Comparison of ENCODE assay signal across 2 cellular contexts in the genomic region with DNA sequence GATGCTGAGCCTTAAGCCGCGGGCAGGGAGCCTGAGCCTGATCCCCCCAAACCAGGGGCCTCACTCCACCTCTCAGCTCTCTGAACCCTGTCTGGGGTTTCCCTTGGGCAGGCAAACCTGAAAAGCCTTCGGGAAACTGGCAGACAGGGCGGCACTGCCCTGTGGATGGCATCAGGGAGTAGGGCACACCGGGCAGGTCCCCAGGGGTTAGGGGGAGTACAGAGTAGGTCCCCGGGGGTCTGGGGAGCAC.
TF ChIP-seq lines count a peak whose summit lies in the region.

No MANE protein-coding gene starts in this region.

TF ChIP-seq in SK-N-SH, 30 proteins besides CTCF, POLR2A, EP300 and RAD21 (continued from another document):
- TF ChIP-seq, protein P1, sequence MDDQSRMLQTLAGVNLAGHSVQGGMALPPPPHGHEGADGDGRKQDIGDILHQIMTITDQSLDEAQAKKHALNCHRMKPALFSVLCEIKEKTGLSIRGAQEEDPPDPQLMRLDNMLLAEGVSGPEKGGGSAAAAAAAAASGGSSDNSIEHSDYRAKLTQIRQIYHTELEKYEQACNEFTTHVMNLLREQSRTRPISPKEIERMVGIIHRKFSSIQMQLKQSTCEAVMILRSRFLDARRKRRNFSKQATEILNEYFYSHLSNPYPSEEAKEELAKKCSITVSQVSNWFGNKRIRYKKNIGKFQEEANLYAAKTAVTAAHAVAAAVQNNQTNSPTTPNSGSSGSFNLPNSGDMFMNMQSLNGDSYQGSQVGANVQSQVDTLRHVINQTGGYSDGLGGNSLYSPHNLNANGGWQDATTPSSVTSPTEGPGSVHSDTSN (IDR thresholded peaks at IDR 0.05), result no peak
- no peak for TF ChIP-seq ELF1 (IDR thresholded peaks at IDR 0.05)
- no peak for TF ChIP-seq NRF1 (IDR thresholded peaks at IDR 0.05; ENCODE audit: low read depth, low read length)
- no peak for TF ChIP-seq NFIC (IDR thresholded peaks at IDR 0.05; ENCODE audit: borderline replicate concordance)
- TF ChIP-seq POLR2AphosphoS5 (IDR thresholded peaks at IDR 0.05; ENCODE audit: low read depth, low read length), result no peak
- TF ChIP-seq MXI1 (IDR thresholded peaks at IDR 0.05; ENCODE audit: low read depth, low read length), result no peak
- TF ChIP-seq SIN3A (IDR thresholded peaks at IDR 0.05; ENCODE audit: borderline replicate concordance, low read depth, low read length), result no peak
- TF ChIP-seq, protein P2, sequence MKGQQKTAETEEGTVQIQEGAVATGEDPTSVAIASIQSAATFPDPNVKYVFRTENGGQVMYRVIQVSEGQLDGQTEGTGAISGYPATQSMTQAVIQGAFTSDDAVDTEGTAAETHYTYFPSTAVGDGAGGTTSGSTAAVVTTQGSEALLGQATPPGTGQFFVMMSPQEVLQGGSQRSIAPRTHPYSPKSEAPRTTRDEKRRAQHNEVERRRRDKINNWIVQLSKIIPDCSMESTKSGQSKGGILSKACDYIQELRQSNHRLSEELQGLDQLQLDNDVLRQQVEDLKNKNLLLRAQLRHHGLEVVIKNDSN (IDR thresholded peaks at IDR 0.05; ENCODE audit: borderline replicate concordance, low read depth), result no peak
- TF ChIP-seq IRF3 (IDR thresholded peaks at IDR 0.05; ENCODE audit: low read depth, low read length), result no peak
- TF ChIP-seq FOXM1 (IDR thresholded peaks at IDR 0.05; ENCODE audit: low read depth), result no peak
- TF ChIP-seq RCOR1 (IDR thresholded peaks at IDR 0.05; ENCODE audit: low read length), result no peak
- TF ChIP-seq TCF12 (IDR thresholded peaks at IDR 0.05), result no peak
- TF ChIP-seq GATA2 (CRISPR knock-in tag; IDR thresholded peaks at IDR 0.05), result no peak

TF ChIP-seq in SK-N-SH treated with all-trans-retinoic acid at 6 μM for 48 hours, 23 proteins besides CTCF, POLR2A, EP300 and RAD21 (continued from another document):
- TF ChIP-seq, protein P3, sequence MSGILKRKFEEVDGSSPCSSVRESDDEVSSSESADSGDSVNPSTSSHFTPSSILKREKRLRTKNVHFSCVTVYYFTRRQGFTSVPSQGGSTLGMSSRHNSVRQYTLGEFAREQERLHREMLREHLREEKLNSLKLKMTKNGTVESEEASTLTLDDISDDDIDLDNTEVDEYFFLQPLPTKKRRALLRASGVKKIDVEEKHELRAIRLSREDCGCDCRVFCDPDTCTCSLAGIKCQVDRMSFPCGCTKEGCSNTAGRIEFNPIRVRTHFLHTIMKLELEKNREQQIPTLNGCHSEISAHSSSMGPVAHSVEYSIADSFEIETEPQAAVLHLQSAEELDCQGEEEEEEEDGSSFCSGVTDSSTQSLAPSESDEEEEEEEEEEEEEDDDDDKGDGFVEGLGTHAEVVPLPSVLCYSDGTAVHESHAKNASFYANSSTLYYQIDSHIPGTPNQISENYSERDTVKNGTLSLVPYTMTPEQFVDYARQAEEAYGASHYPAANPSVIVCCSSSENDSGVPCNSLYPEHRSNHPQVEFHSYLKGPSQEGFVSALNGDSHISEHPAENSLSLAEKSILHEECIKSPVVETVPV (CRISPR knock-in tag; IDR thresholded peaks at IDR 0.05), result no peak
- TF ChIP-seq ZNF565 (CRISPR knock-in tag; conservative IDR thresholded peaks at IDR 0.05; ENCODE audit: low read depth), result no peak
